28 cellular contexts compared by ENCODE assay signal in the genomic region with DNA sequence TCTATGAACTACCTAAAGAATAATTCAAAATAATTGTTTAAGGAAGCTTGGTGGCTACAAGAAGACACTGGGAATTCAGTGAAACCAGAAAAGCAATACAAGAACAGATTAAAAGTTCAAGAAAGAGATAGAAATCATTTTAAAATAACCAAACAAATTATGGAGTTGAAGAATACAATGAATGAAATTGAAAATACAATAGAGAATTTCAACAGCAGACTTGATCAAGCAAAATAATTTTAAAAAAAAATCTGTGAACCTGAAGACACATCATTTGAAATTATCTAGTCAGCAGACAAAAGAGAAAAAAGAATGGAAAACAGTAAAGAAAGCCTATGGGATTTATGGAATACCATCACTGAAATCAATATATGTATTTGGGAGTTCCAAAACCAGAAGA.
"Had no signal": no experiment of that assay in that cellular context is flagged by ENCODE, and none has a peak within 500 bp of the region (broad histone marks: within the 10 kb centered on the region; RNA-seq: fewer than 3 reads in every experiment).

No MANE protein-coding gene starts in this region.

- DNase-seq: cortex of kidney; dermis blood vessel endothelial cell; dorsolateral prefrontal cortex; effector CD4-positive, alpha-beta T cell; effector CD8-positive, alpha-beta T cell; effector memory CD4-positive, alpha-beta T cell; effector memory CD8-positive, alpha-beta T cell; endodermal cell; erythroblast; esophagus squamous epithelium; foreskin fibroblast; foreskin keratinocyte; foreskin melanocyte; gastrocnemius medialis; glutamatergic neuron; head of caudate nucleus; heart left ventricle; heart right ventricle; hippocampal formation had no signal

- ATAC-seq: effector memory CD8-positive, alpha-beta T cell; esophagus mucosa; foreskin keratinocyte; gastrocnemius medialis; gastroesophageal sphincter; heart left ventricle; heart right ventricle had no signal

- FAIRE-seq: endometrium, endothelial cell of umbilical vein, frontal cortex had no signal

- H3K4me1 ChIP-seq: esophagus muscularis mucosa, esophagus squamous epithelium, foreskin keratinocyte, gastrocnemius medialis, gastroesophageal sphincter, heart left ventricle, heart right ventricle had no signal

- H3K27ac ChIP-seq: coronary artery, dorsolateral prefrontal cortex, epithelial cell of prostate, esophagus muscularis mucosa, esophagus squamous epithelium, foreskin keratinocyte, gastrocnemius medialis, gastroesophageal sphincter, heart left ventricle, heart right ventricle, hepatocyte had no signal

- H3K4me3 ChIP-seq: coronary artery, dorsolateral prefrontal cortex, esophagus muscularis mucosa, esophagus squamous epithelium, gastroesophageal sphincter, heart left ventricle, heart right ventricle, hepatocyte had no signal

- H3K79me2 ChIP-seq: hepatocyte had no signal

- H3K4me2 ChIP-seq: hepatocyte had no signal

- H2AFZ ChIP-seq: hepatocyte had no signal

- H3K27me3 ChIP-seq: esophagus muscularis mucosa, esophagus squamous epithelium, foreskin keratinocyte, gastrocnemius medialis, gastroesophageal sphincter, heart left ventricle, heart right ventricle, hepatocyte had no signal

- H3K36me3 ChIP-seq: esophagus muscularis mucosa, esophagus squamous epithelium, gastrocnemius medialis, heart right ventricle had no signal
